In genomic region chr17:37392024-37392590, GRCh38 we compare ENCODE assay signal across 13 cellular contexts. TPM values are rescaled to one million over a fixed set of nuclear protein-coding genes. Genes with fewer than 3 reads are reported as not detected.
DNase-seq lines count a peak whose midpoint lies in the region; ATAC-seq lines count a peak whose summit lies in the region.
"Had no signal": no experiment of that assay in that cellular context is flagged by ENCODE, and none has a peak within 500 bp of the region (broad histone marks: within the 10 kb centered on the region; RNA-seq: fewer than 3 reads in every experiment).

No MANE protein-coding gene starts in this region.

- H3K27ac ChIP-seq in epithelial cell of prostate: peak overlapping the region; percentile 4
- H3K27ac ChIP-seq: 22Rv1, neutrophil had no signal

- peak; percentile 65 to 73 for ATAC-seq in activated CD4-positive, CD25-positive, alpha-beta regulatory T cell treated with anti-CD3 and anti-CD28 coated beads, Interleukin-2, amount 50 U/mL, for 24 hours
- ATAC-seq in stimulated activated effector memory CD8-positive, alpha-beta T cell treated with anti-CD3 and anti-CD28 coated beads, Interleukin-12 subunit alpha, Interleukin-12 subunit beta, amount 100 ng/mL, for 72 hours: peak; percentile 70

- H3K36me3 Mint-ChIP-seq in stimulated activated effector memory CD8-positive, alpha-beta T cell treated with anti-CD3 and anti-CD28 coated beads, Interleukin-12 subunit alpha, Interleukin-12 subunit beta, amount 100 ng/mL, for 72 hours: peaks cover 7% of the 10 kb centered on the region

- DNase-seq in activated CD4-positive, CD25-positive, alpha-beta regulatory T cell (lab: John Stamatoyannopoulos, UW): no peak
- DNase-seq in M059J (ENCODE audit: low read depth): peak; percentile 83
- DNase-seq in epithelial cell of prostate (ENCODE audit: low read depth, low spot score): no peak
- no peak for DNase-seq in stimulated activated effector memory CD8-positive, alpha-beta T cell treated with anti-CD3 and anti-CD28 coated beads, Interleukin-12 subunit alpha, Interleukin-12 subunit beta, amount 100 ng/mL, for 72 hours (ENCODE audit: low spot score in 2 of 2)
- no peak for DNase-seq in mucosa of gallbladder (ENCODE audit: low spot score)
- no peak for DNase-seq in KG1 (lab: John Stamatoyannopoulos, UW)
- no peak for DNase-seq in NCI-H774 (lab: John Stamatoyannopoulos, UW)
- DNase-seq: endodermal cell, NCI-H1092 had no signal

- no peak overlapping the region for H3K4me3 Mint-ChIP-seq in stimulated activated effector memory CD8-positive, alpha-beta T cell treated with anti-CD3 and anti-CD28 coated beads, Interleukin-12 subunit alpha, Interleukin-12 subunit beta, amount 100 ng/mL, for 72 hours
- H3K4me3 Mint-ChIP-seq: endodermal cell had no signal

- H3K4me1 Mint-ChIP-seq in stimulated activated effector memory CD8-positive, alpha-beta T cell treated with anti-CD3 and anti-CD28 coated beads, Interleukin-12 subunit alpha, Interleukin-12 subunit beta, amount 100 ng/mL, for 72 hours: peaks cover 15% of the 10 kb centered on the region

- H3K27ac Mint-ChIP-seq in stimulated activated effector memory CD8-positive, alpha-beta T cell treated with anti-CD3 and anti-CD28 coated beads, Interleukin-12 subunit alpha, Interleukin-12 subunit beta, amount 100 ng/mL, for 72 hours: no peak overlapping the region
- H3K27ac Mint-ChIP-seq: endodermal cell had no signal

- H3K9me3 Mint-ChIP-seq in stimulated activated effector memory CD8-positive, alpha-beta T cell treated with anti-CD3 and anti-CD28 coated beads, Interleukin-12 subunit alpha, Interleukin-12 subunit beta, amount 100 ng/mL, for 72 hours: no peaks in the 10 kb centered on the region
- H3K9me3 Mint-ChIP-seq: endodermal cell had no signal

RNA-seq across cellular contexts. Expression of gene ACACA, which starts 14.5 kb away (rescaled TPM):
- total RNA-seq in M059J (2014; rRNA removed; shearing (Covaris generic)): 16.2 and 33.7 TPM in 2 replicates
- 74.6 TPM for total RNA-seq in mucosa of gallbladder

RNA-seq across cellular contexts. Expression of gene TADA2A, which starts 14.6 kb away (rescaled TPM):
- 14.6 and 17.5 TPM in 2 replicates for total RNA-seq in M059J (2014; rRNA removed; shearing (Covaris generic))
- 14.5 TPM for total RNA-seq in mucosa of gallbladder

RNA-seq across cellular contexts. Expression of gene C17orf78, which starts 16.3 kb away (rescaled TPM):
- total RNA-seq in M059J (2014; rRNA removed; shearing (Covaris generic)): not detected in 2 replicates
- total RNA-seq in mucosa of gallbladder: not detected
- total RNA-seq: endodermal cell, subcutaneous adipose tissue had no signal
